Comparison of ENCODE assay signal across 21 cellular contexts in the genomic region with DNA sequence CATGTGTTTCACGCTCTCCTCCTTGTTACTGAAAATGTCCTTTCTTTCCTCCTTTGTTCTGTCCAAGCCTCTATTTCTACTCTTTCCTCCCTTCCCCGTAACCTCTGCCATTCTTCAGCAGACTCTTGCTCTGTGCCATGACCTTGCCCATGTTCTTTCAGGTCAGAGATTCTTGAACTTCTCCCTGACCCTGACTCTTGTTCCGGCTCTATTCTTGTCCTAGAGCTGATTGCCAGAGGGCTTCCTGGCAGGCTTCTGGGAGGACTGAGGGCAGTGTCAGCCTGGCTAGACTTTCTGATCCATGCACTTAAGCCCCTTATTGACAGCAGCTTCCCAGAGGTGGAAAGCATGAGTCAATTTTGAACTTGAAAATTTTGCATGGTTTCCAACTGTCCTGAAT.
"Had no signal": no experiment of that assay in that cellular context is flagged by ENCODE, and none has a peak within 500 bp of the region (broad histone marks: within the 10 kb centered on the region; RNA-seq: fewer than 3 reads in every experiment).

No MANE protein-coding gene starts in this region.

- H3K4me1 Mint-ChIP-seq: naive thymus-derived CD8-positive, alpha-beta T cell; T-helper 17 cell had no signal

- H3K9me3 Mint-ChIP-seq: dendritic cell treated with granulocyte-macrophage colony-stimulating factor and Interleukin-4, amounts not matched to agents 40 ng/mL and 50 ng/mL, for 4 days; effector memory CD8-positive, alpha-beta T cell; naive thymus-derived CD8-positive, alpha-beta T cell; WTC11 had no signal

- H3K27ac Mint-ChIP-seq: activated CD8-positive, alpha-beta T cell treated with anti-CD3 and anti-CD28 coated beads, Interleukin-2, amount 10 ng/mL, durations not matched to agents 7 days and 5 days; activated naive CD8-positive, alpha-beta T cell; dendritic cell treated with granulocyte-macrophage colony-stimulating factor and Interleukin-4, amounts not matched to agents 40 ng/mL and 50 ng/mL, for 4 days; effector memory CD8-positive, alpha-beta T cell; naive thymus-derived CD8-positive, alpha-beta T cell; T-helper 17 cell; WTC11 had no signal

- H3K27ac ChIP-seq: body of pancreas, epithelial cell of prostate, gastrocnemius medialis, right lobe of liver had no signal

- H3K27me3 Mint-ChIP-seq: dendritic cell treated with granulocyte-macrophage colony-stimulating factor and Interleukin-4, amounts not matched to agents 40 ng/mL and 50 ng/mL, for 4 days had no signal

- H3K27me3 ChIP-seq: body of pancreas, gastrocnemius medialis, right lobe of liver had no signal

- ATAC-seq: activated CD8-positive, alpha-beta T cell treated with anti-CD3 and anti-CD28 coated beads, Interleukin-2, amount 10 ng/mL, durations not matched to agents 7 days and 5 days; body of pancreas; effector memory CD8-positive, alpha-beta T cell; gastrocnemius medialis; naive thymus-derived CD8-positive, alpha-beta T cell; right lobe of liver; stimulated activated naive CD8-positive, alpha-beta T cell treated with anti-CD3 and anti-CD28 coated beads, Interleukin-15, Interleukin-2, amounts not matched to agents 100 U/mL and 50 U/mL, for 24 hours; T-helper 17 cell; WTC11 had no signal

- H3K36me3 Mint-ChIP-seq: activated naive CD8-positive, alpha-beta T cell; naive thymus-derived CD8-positive, alpha-beta T cell; WTC11 had no signal

- H3K9me3 ChIP-seq: body of pancreas, gastrocnemius medialis, right lobe of liver had no signal

- H3K36me3 ChIP-seq: gastrocnemius medialis, right lobe of liver had no signal

- DNase-seq: activated CD4-positive, alpha-beta T cell treated with anti-CD3 and anti-CD28 coated beads for 4 hours; activated CD8-positive, alpha-beta memory T cell treated with anti-CD3 and anti-CD28 coated beads, Interleukin-2, amount 50 U/mL, for 4 hours; activated CD8-positive, alpha-beta T cell treated with anti-CD3 and anti-CD28 coated beads, Interleukin-2, amount 10 ng/mL, durations not matched to agents 7 days and 5 days; activated effector memory CD4-positive, alpha-beta T cell treated with anti-CD3 and anti-CD28 coated beads, Interleukin-2, amount 50 U/mL, for 16 hours; activated T-cell treated with anti-CD3 and anti-CD28 coated beads, Interleukin-2, amount 50 U/mL, for 48 hours; amniotic stem cell; body of pancreas; effector memory CD8-positive, alpha-beta T cell; gastrocnemius medialis; islet precursor cell; mammary epithelial cell; naive thymus-derived CD8-positive, alpha-beta T cell; occipital lobe; right lobe of liver; stimulated activated naive CD8-positive, alpha-beta T cell treated with anti-CD3 and anti-CD28 coated beads, Interleukin-15, Interleukin-2, amounts not matched to agents 100 U/mL and 50 U/mL, for 24 hours; T-helper 17 cell; trophoblast cell had no signal

- H3K4me1 ChIP-seq: body of pancreas, gastrocnemius medialis, right lobe of liver had no signal

- H3K4me3 ChIP-seq: body of pancreas, gastrocnemius medialis, right lobe of liver had no signal

- H3K4me3 Mint-ChIP-seq: activated CD8-positive, alpha-beta T cell treated with anti-CD3 and anti-CD28 coated beads, Interleukin-2, amount 10 ng/mL, durations not matched to agents 7 days and 5 days; activated naive CD8-positive, alpha-beta T cell; dendritic cell treated with granulocyte-macrophage colony-stimulating factor and Interleukin-4, amounts not matched to agents 40 ng/mL and 50 ng/mL, for 4 days; effector memory CD8-positive, alpha-beta T cell; naive thymus-derived CD8-positive, alpha-beta T cell; T-helper 17 cell; WTC11 had no signal
